ENCODE assay signal across 21 cellular contexts in the genomic region with DNA sequence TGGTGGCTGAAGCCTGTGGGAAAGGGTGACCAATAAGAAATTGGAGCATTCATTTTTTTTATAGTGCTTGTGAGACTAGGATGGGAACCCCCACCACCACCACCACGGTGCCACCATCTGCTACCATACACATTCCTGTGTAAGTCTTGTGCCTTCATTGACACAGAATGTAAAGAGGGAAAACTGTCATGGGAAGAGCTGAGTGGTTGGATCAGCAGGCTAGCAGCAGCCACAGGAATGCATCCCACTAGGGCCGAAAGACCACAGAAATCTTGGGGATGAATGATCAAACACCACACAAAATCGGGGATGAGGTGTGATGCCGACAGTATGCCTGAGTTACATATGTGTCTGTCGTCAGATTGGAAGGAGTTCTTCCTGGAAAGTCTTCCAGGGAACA.
A peak's percentile ranks its signal among the peaks of the same experiment; 100 is the strongest.
DNase-seq lines count a peak whose midpoint lies in the region; ATAC-seq and TF ChIP-seq lines count a peak whose summit lies in the region.
"Had no signal": no experiment of that assay in that cellular context is flagged by ENCODE, and none has a peak within 500 bp of the region (broad histone marks: within the 10 kb centered on the region; RNA-seq: fewer than 3 reads in every experiment).

No MANE protein-coding gene starts in this region.

- no peak overlapping the region for H3K4me3 ChIP-seq in AG09309 (ENCODE audit: control insufficient read depth, low read depth, low read length)
- no peak overlapping the region for H3K4me3 ChIP-seq in brain microvascular endothelial cell (ENCODE audit: low read depth, low read length)
- no peak overlapping the region for H3K4me3 ChIP-seq in neural cell (ENCODE audit: low read length)
- no peak overlapping the region for H3K4me3 ChIP-seq in uterus
- no peak overlapping the region for H3K4me3 ChIP-seq in right cardiac atrium (ENCODE audit: low read length)
- no peak overlapping the region for H3K4me3 ChIP-seq in psoas muscle
- H3K4me3 ChIP-seq: colonic mucosa, Peyer's patch, tibial nerve had no signal

- TF ChIP-seq POLR2A in uterus (IDR thresholded peaks at IDR 0.05): no peak

- 81% methylated on average over 5 of the region's 5 CpGs for WGBS in right cardiac atrium
- 67 to 94% (median 93%) methylated on average over 5 of the region's 5 CpGs for WGBS in psoas muscle, 3 donors

- no peak for TF ChIP-seq EP300 in neural cell (conservative IDR thresholded peaks at IDR 0.05; ENCODE audit: poor library complexity, severe bottlenecking)

- H3F3A ChIP-seq in neural cell (ENCODE audit: insufficient read depth, low read length, poor library complexity, severe bottlenecking): no peaks in the 10 kb centered on the region

- H3K4me1 ChIP-seq in uterus (no peaks in the 10 kb centered on the region), right cardiac atrium (ENCODE audit: control insufficient read depth, insufficient read depth, low read length) (peaks cover 1% of the 10 kb centered on the region), psoas muscle (no peaks in the 10 kb centered on the region)
- H3K4me1 ChIP-seq: colonic mucosa, Peyer's patch had no signal

- in situ Hi-C loops in brain microvascular endothelial cell (cut with HindIII; ENCODE audit: low pct_ligation_motif_present, low sequenced_read_pairs): no loop called here

- no peak overlapping the region for H3K4me2 ChIP-seq in neural cell (ENCODE audit: low read length)

- H3K27ac ChIP-seq in brain microvascular endothelial cell (no peak overlapping the region), neural cell (ENCODE audit: low read length) (peak overlapping the region; percentile 47), uterus (no peak overlapping the region), right cardiac atrium (ENCODE audit: low read length) (no peak overlapping the region), psoas muscle (no peak overlapping the region)
- H3K27ac ChIP-seq: colonic mucosa, Peyer's patch, tibial nerve had no signal

- H3K79me2 ChIP-seq in neural cell (replicated peaks; ENCODE audit: insufficient read depth, low read length): no peaks in the 10 kb centered on the region

- H3K9me2 ChIP-seq in neural cell (ENCODE audit: insufficient read depth, low read length): no peaks in the 10 kb centered on the region

- no peak for TF ChIP-seq RAD21 in neural cell (conservative IDR thresholded peaks at IDR 0.05)

- no peak overlapping the region for H3K9ac ChIP-seq in neural cell (ENCODE audit: low read length)

- peak; percentile 13 for DNase-seq in AG09309 (ENCODE audit: low read depth)
- DNase-seq in LHCN-M2 (ENCODE audit: low read depth): peak; percentile 69
- peak; percentile 23 for DNase-seq in brain microvascular endothelial cell
- no peak for DNase-seq in uterus
- DNase-seq in right cardiac atrium: no peak
- no peak for DNase-seq in psoas muscle
- DNase-seq: activated CD4-positive, alpha-beta T cell treated with anti-CD3 and anti-CD28 coated beads for 48 hours; colonic mucosa; endodermal cell; head of caudate nucleus; NCI-H1105; NCI-H2029 treated with DMSO at 0.1 percent for 48 hours; nucleus accumbens; Peyer's patch; stimulated activated CD4-positive, alpha-beta T cell treated with anti-CD3 and anti-CD28 coated beads, Interleukin-12 subunit alpha, Interleukin-12 subunit beta, amount 100 ng/mL, for 4 hours; stimulated activated naive CD8-positive, alpha-beta T cell treated with anti-CD3 and anti-CD28 coated beads, Interleukin-15, amount 100 ng/mL, for 72 hours; T-helper 2 cell had no signal

- intact Hi-C loops in uterus (cut with DNase I; ENCODE audit: low total_unique reads) (no loop called here), right cardiac atrium (cut with DNase I) (no loop called here), psoas muscle (cut with DNase I) (no loop called here)

- no peaks in the 10 kb centered on the region for H3K27me3 ChIP-seq in brain microvascular endothelial cell (replicated peaks)
- H3K27me3 ChIP-seq in neural cell (ENCODE audit: insufficient read depth, low read depth, low read length): no peaks in the 10 kb centered on the region
- no peaks in the 10 kb centered on the region for H3K27me3 ChIP-seq in uterus
- no peaks in the 10 kb centered on the region for H3K27me3 ChIP-seq in right cardiac atrium (ENCODE audit: control insufficient read depth, insufficient read depth)
- peaks cover 0 to 11% (median 0%) of the 10 kb centered on the region in 3 donors for H3K27me3 ChIP-seq in psoas muscle (ENCODE audit: insufficient read depth in 3 of 3, low read length in 2 of 3)
- H3K27me3 ChIP-seq: colonic mucosa, Peyer's patch had no signal

- no peak overlapping the region for H2AFZ ChIP-seq in neural cell (ENCODE audit: low read depth, low read length)

- TF ChIP-seq CTCF in AG09309 (IDR thresholded peaks at IDR 0.05; ENCODE audit: control insufficient read depth, insufficient read depth, low read depth, low read length, missing control alignments) (no peak), brain microvascular endothelial cell (IDR thresholded peaks at IDR 0.05; ENCODE audit: low read depth, low read length, missing control alignments) (no peak), neural cell (IDR thresholded peaks at IDR 0.05; ENCODE audit: poor library complexity, severe bottlenecking) (no peak), uterus (IDR thresholded peaks at IDR 0.05) (no peak), psoas muscle (IDR thresholded peaks at IDR 0.05) (no peak)

- H3K9me3 ChIP-seq in neural cell (ENCODE audit: low read length) (no peaks in the 10 kb centered on the region), uterus (no peaks in the 10 kb centered on the region), right cardiac atrium (ENCODE audit: control insufficient read depth, low read length) (no peaks in the 10 kb centered on the region), psoas muscle (no peaks in the 10 kb centered on the region)
- H3K9me3 ChIP-seq: colonic mucosa, Peyer's patch, tibial nerve had no signal

- H4K20me1 ChIP-seq in neural cell (ENCODE audit: insufficient read depth): no peaks in the 10 kb centered on the region

- H3K36me3 ChIP-seq in brain microvascular endothelial cell (replicated peaks): no peaks in the 10 kb centered on the region
- H3K36me3 ChIP-seq in neural cell (ENCODE audit: insufficient read depth, low read length): no peaks in the 10 kb centered on the region
- H3K36me3 ChIP-seq in uterus: no peaks in the 10 kb centered on the region
- H3K36me3 ChIP-seq in psoas muscle (ENCODE audit: insufficient read depth in 1 of 2, low read depth in 1 of 2): no peaks in the 10 kb centered on the region
- H3K36me3 ChIP-seq: colonic mucosa, Peyer's patch had no signal

- no peak for ATAC-seq in right cardiac atrium
- no peak for ATAC-seq in GM21723 (IDR thresholded peaks at IDR 0.05; ENCODE audit: unreplicated experiment)
- no peak for ATAC-seq in psoas muscle
- ATAC-seq: activated naive CD4-positive, alpha-beta T cell treated with anti-CD3 and anti-CD28 coated beads, Interleukin-2, amount 50 U/mL, for 72 hours; stimulated activated naive CD8-positive, alpha-beta T cell treated with anti-CD3 and anti-CD28 coated beads, Interleukin-15, amount 100 ng/mL, for 72 hours had no signal

TF ChIP-seq in neural cell, 6 proteins besides CTCF, POLR2A, EP300 and RAD21:
- TF ChIP-seq SMC3 (conservative IDR thresholded peaks at IDR 0.05; ENCODE audit: poor library complexity) (no peak), EZH2 (IDR thresholded peaks at IDR 0.05; ENCODE audit: borderline replicate concordance, insufficient read depth, low read length, poor library complexity, severe bottlenecking) (no peak), POLR2AphosphoS5 (IDR thresholded peaks at IDR 0.05) (no peak), MXI1 (conservative IDR thresholded peaks at IDR 0.05; ENCODE audit: poor library complexity, severe bottlenecking) (no peak), TAF1 (IDR thresholded peaks at IDR 0.05; ENCODE audit: low read depth) (no peak)
- TF ChIP-seq, protein P1, sequence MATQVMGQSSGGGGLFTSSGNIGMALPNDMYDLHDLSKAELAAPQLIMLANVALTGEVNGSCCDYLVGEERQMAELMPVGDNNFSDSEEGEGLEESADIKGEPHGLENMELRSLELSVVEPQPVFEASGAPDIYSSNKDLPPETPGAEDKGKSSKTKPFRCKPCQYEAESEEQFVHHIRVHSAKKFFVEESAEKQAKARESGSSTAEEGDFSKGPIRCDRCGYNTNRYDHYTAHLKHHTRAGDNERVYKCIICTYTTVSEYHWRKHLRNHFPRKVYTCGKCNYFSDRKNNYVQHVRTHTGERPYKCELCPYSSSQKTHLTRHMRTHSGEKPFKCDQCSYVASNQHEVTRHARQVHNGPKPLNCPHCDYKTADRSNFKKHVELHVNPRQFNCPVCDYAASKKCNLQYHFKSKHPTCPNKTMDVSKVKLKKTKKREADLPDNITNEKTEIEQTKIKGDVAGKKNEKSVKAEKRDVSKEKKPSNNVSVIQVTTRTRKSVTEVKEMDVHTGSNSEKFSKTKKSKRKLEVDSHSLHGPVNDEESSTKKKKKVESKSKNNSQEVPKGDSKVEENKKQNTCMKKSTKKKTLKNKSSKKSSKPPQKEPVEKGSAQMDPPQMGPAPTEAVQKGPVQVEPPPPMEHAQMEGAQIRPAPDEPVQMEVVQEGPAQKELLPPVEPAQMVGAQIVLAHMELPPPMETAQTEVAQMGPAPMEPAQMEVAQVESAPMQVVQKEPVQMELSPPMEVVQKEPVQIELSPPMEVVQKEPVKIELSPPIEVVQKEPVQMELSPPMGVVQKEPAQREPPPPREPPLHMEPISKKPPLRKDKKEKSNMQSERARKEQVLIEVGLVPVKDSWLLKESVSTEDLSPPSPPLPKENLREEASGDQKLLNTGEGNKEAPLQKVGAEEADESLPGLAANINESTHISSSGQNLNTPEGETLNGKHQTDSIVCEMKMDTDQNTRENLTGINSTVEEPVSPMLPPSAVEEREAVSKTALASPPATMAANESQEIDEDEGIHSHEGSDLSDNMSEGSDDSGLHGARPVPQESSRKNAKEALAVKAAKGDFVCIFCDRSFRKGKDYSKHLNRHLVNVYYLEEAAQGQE (IDR thresholded peaks at IDR 0.05; ENCODE audit: borderline replicate concordance): no peak

Comparison
In these comparisons a context has a peak if more than half of its experiments do, and no peak if none do; other contexts are left out.
1. DNase-seq: peak in AG09309 (single experiment), LHCN-M2 (single experiment) and brain microvascular endothelial cell (single experiment); none in uterus (0 of 2), right cardiac atrium (0 of 3) and psoas muscle (0 of 2).